In genomic region chr7:129797224-129797789, GRCh38 we compare ENCODE assay signal across 2 cellular contexts.
TF ChIP-seq lines count a peak whose summit lies in the region.

No MANE protein-coding gene starts in this region.

TF ChIP-seq in GM23338, 12 proteins besides CTCF, POLR2A, EP300 and RAD21 (continued from another document):
- no peak for TF ChIP-seq ZNF331 (CRISPR knock-in tag; IDR thresholded peaks at IDR 0.05; ENCODE audit: low read depth)
- TF ChIP-seq, protein P1, sequence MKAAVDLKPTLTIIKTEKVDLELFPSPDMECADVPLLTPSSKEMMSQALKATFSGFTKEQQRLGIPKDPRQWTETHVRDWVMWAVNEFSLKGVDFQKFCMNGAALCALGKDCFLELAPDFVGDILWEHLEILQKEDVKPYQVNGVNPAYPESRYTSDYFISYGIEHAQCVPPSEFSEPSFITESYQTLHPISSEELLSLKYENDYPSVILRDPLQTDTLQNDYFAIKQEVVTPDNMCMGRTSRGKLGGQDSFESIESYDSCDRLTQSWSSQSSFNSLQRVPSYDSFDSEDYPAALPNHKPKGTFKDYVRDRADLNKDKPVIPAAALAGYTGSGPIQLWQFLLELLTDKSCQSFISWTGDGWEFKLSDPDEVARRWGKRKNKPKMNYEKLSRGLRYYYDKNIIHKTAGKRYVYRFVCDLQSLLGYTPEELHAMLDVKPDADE (IDR thresholded peaks at IDR 0.05): no peak
- no peak for TF ChIP-seq EZH2phosphoT487 (IDR thresholded peaks at IDR 0.05; ENCODE audit: unreplicated experiment)
- TF ChIP-seq JUNB (IDR thresholded peaks at IDR 0.05; ENCODE audit: unreplicated experiment): no peak
TF ChIP-seq in GM23338: peak in this region for 0.

TF ChIP-seq in K562, 482 proteins besides CTCF, POLR2A, EP300 and RAD21:
- TF ChIP-seq, protein P2, sequence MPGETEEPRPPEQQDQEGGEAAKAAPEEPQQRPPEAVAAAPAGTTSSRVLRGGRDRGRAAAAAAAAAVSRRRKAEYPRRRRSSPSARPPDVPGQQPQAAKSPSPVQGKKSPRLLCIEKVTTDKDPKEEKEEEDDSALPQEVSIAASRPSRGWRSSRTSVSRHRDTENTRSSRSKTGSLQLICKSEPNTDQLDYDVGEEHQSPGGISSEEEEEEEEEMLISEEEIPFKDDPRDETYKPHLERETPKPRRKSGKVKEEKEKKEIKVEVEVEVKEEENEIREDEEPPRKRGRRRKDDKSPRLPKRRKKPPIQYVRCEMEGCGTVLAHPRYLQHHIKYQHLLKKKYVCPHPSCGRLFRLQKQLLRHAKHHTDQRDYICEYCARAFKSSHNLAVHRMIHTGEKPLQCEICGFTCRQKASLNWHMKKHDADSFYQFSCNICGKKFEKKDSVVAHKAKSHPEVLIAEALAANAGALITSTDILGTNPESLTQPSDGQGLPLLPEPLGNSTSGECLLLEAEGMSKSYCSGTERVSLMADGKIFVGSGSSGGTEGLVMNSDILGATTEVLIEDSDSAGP (CRISPR knock-in tag; IDR thresholded peaks at IDR 0.05): no peak
- 0 out of 2 replicates have a peak, but pooled peaks have one; percentile 10 for TF ChIP-seq NFIC (IDR thresholded peaks at IDR 0.05)
- no peak for TF ChIP-seq PCBP1 (IDR thresholded peaks at IDR 0.05; ENCODE audit: low read depth, low read length, poor library complexity, severe bottlenecking)
- peak; percentile 31 for TF ChIP-seq CEBPB (tag; IDR thresholded peaks at IDR 0.05)
- TF ChIP-seq CEBPG (CRISPR knock-in tag; IDR thresholded peaks at IDR 0.05): peak; percentile 44; the same call in 1 of the 2 replicates
- TF ChIP-seq CEBPG (tag; conservative IDR thresholded peaks at IDR 0.05 in 1 of 2, IDR thresholded peaks at IDR 0.05 in 1 of 2): peak in 1 of 2 experiments; percentile 61; a peak in 2 of 4 replicates
TF ChIP-seq in K562: peak in this region for 3.
